Comparison of ENCODE assay signal across 1 cellular context in the genomic region with DNA sequence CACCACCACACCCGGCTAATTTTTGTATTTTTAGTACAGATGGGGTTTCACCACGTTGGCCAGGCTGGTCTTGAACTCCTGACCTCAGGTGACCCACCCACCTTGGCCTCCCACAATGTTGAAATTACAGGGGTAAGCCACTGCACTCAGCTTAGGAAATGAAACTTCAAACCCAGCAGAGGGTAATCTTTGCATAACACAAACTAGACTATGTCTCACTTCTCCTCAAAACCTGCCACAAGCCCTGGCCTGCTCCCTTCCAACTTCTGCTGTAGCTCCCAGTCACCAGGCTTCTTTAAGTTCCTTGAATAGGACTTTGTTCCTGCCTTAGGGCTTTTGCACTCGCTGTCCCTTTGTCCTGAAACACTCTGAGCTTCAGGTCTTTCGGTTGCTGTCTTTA.
TF ChIP-seq lines count a peak whose summit lies in the region.

No MANE protein-coding gene starts in this region.

TF ChIP-seq in IMR-90, 13 proteins besides CTCF, POLR2A, EP300 and RAD21 (continued from another document):
- TF ChIP-seq RFX5 (IDR thresholded peaks at IDR 0.05; ENCODE audit: low read depth, low read length) (no peak), CHD1 (IDR thresholded peaks at IDR 0.05; ENCODE audit: low read depth, low read length) (no peak), FOS (IDR thresholded peaks at IDR 0.05; ENCODE audit: low read depth, low read length) (no peak), SMC3 (IDR thresholded peaks at IDR 0.05; ENCODE audit: low read depth, low read length) (no peak), BHLHE40 (IDR thresholded peaks at IDR 0.05; ENCODE audit: low read depth, low read length) (no peak)
- TF ChIP-seq, protein P1, sequence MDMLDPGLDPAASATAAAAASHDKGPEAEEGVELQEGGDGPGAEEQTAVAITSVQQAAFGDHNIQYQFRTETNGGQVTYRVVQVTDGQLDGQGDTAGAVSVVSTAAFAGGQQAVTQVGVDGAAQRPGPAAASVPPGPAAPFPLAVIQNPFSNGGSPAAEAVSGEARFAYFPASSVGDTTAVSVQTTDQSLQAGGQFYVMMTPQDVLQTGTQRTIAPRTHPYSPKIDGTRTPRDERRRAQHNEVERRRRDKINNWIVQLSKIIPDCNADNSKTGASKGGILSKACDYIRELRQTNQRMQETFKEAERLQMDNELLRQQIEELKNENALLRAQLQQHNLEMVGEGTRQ (IDR thresholded peaks at IDR 0.05; ENCODE audit: low read depth, low read length) = no peak
